In genomic region chr17:78381601-78382168, GRCh38 we compare ENCODE assay signal across 8 cellular contexts. TPM values are rescaled to one million over a fixed set of nuclear protein-coding genes. Genes with fewer than 3 reads are reported as not detected.
DNase-seq lines count a peak whose midpoint lies in the region; ATAC-seq, FAIRE-seq and TF ChIP-seq lines count a peak whose summit lies in the region.

No MANE protein-coding gene starts in this region.

- H3K79me2 ChIP-seq in OCI-LY7 (ENCODE audit: insufficient read depth, low read depth, low read length) = peaks cover 75% of the 10 kb centered on the region
- peaks cover 81% of the 10 kb centered on the region for H3K79me2 ChIP-seq in K562 (ENCODE audit: control insufficient read depth, insufficient read depth, low read length)
- H3K79me2 ChIP-seq in Karpas-422 (ENCODE audit: low read length) = peaks cover 81% of the 10 kb centered on the region

- H4K20me1 ChIP-seq in OCI-LY7 (ENCODE audit: insufficient read depth, low read length) = peaks cover 46% of the 10 kb centered on the region; the same call in 1 of the 2 replicates
- peaks cover 32% of the 10 kb centered on the region for H4K20me1 ChIP-seq in K562 (replicated peaks; ENCODE audit: control insufficient read depth, insufficient read depth, low read length)
- peaks cover 29% of the 10 kb centered on the region for H4K20me1 ChIP-seq in Karpas-422 (ENCODE audit: insufficient read depth, low read depth, low read length)

- intact Hi-C loops in OCI-LY7 (cut with micrococcal nuclease; ENCODE audit: unreplicated experiment) (no loop called here), K562 (cut with micrococcal nuclease) (no loop called here)
- intact Hi-C loops in naive thymus-derived CD4-positive, alpha-beta T cell (cut with micrococcal nuclease) = loop anchor here in 1 of 2 donors (2.0 kb wide), 1 partner anchor 67 kb away; no protein-coding TSS in a partner anchor

- H3K4me3 ChIP-seq in OCI-LY7 (ENCODE audit: low read depth, low read length, poor library complexity, severe bottlenecking) (no peak overlapping the region), K562 (peak overlapping the region; percentile 20; the same call in 1 of the 2 replicates), Karpas-422 (ENCODE audit: low read length) (no peak overlapping the region)
- peak overlapping the region; percentile 28 for H3K4me3 ChIP-seq in naive thymus-derived CD4-positive, alpha-beta T cell (ENCODE audit: low read length)

- peaks cover 0 to 24% (median 6%) of the 10 kb centered on the region in 5 donors for H3K36me3 Mint-ChIP-seq in naive thymus-derived CD4-positive, alpha-beta T cell

- CTCF ChIA-PET in OCI-LY7 (lab: Charles Lee; ENCODE audit: unreplicated experiment) (no interaction called here), K562 (lab: Yijun Ruan, JAX; ENCODE audit: low intra/inter-chr PET ratio) (no interaction called here)
- CTCF ChIA-PET in naive thymus-derived CD4-positive, alpha-beta T cell (lab: Charles Lee) = interaction anchor here (0.7 to 1.0 kb wide), 2 partner anchors 20 to 40 kb away, joined by 3 to 8 read pairs; no protein-coding TSS in a partner anchor

- ATAC-seq in K562 = peak; percentile 79
- peak; percentile 74 for ATAC-seq in naive thymus-derived CD4-positive, alpha-beta T cell
- no peak for ATAC-seq in GM19455 (IDR thresholded peaks at IDR 0.05; ENCODE audit: unreplicated experiment)

- TF ChIP-seq CTCF in OCI-LY7 (conservative IDR thresholded peaks at IDR 0.05; ENCODE audit: low read length) (no peak), K562 (IDR thresholded peaks at IDR 0.05 in 2 of 3, conservative IDR thresholded peaks at IDR 0.05 in 1 of 3; ENCODE audit: insufficient read depth in 2 of 3, low read depth in 1 of 3, low read length in 3 of 3) (no peak), GM13977 (IDR thresholded peaks at IDR 0.05; ENCODE audit: extremely low read depth, insufficient read depth, missing control alignments) (no peak)

- H3K36me3 ChIP-seq in OCI-LY7 (ENCODE audit: insufficient read depth, low read length) (peaks cover 26% of the 10 kb centered on the region; the same call in 1 of the 2 replicates), K562 (ENCODE audit: control insufficient read depth, insufficient read depth, low read length) (peaks cover 31% of the 10 kb centered on the region; the same call in 2 of the 3 replicates), Karpas-422 (ENCODE audit: insufficient read depth, low read length) (no peaks in the 10 kb centered on the region)
- no peaks in the 10 kb centered on the region for H3K36me3 ChIP-seq in naive thymus-derived CD4-positive, alpha-beta T cell (ENCODE audit: control insufficient read depth in 2 of 3, insufficient read depth in 3 of 3, low read length in 3 of 3)

- no peaks in the 10 kb centered on the region for H3K27me3 Mint-ChIP-seq in naive thymus-derived CD4-positive, alpha-beta T cell

- WGBS in K562 (ENCODE audit: insufficient coverage, low coverage, missing lambda C conversion rate) = 1% methylated on average over 11 of the region's 11 CpGs

- H3K9me3 ChIP-seq in OCI-LY7 (ENCODE audit: low read length) (no peaks in the 10 kb centered on the region), K562 (replicated peaks; ENCODE audit: control insufficient read depth, insufficient read depth, low read depth, low read length) (no peaks in the 10 kb centered on the region), Karpas-422 (ENCODE audit: low read length) (no peaks in the 10 kb centered on the region)
- H3K9me3 ChIP-seq in naive thymus-derived CD4-positive, alpha-beta T cell (ENCODE audit: control insufficient read depth in 2 of 3, low read length in 3 of 3) = no peaks in the 10 kb centered on the region

- H3K4me1 ChIP-seq in OCI-LY7 (ENCODE audit: insufficient read depth, low read length, poor library complexity, severe bottlenecking) (peaks cover 65% of the 10 kb centered on the region), K562 (replicated peaks in 1 of 2; ENCODE audit: control insufficient read depth in 2 of 2, insufficient read depth in 2 of 2, low read length in 2 of 2) (peaks cover 31 to 47% of the 10 kb centered on the region in 2 experiments), Karpas-422 (ENCODE audit: low read length) (peaks cover 76% of the 10 kb centered on the region)
- peaks cover 66 to 69% of the 10 kb centered on the region in 2 donors for H3K4me1 ChIP-seq in naive thymus-derived CD4-positive, alpha-beta T cell (ENCODE audit: control insufficient read depth in 2 of 2, insufficient read depth in 2 of 2, low read length in 2 of 2)

- H3K4me2 ChIP-seq in OCI-LY7 (ENCODE audit: low read length) = peak overlapping the region; percentile 2
- H3K4me2 ChIP-seq in K562 (ENCODE audit: insufficient read depth, low read length) = peak overlapping the region; percentile 74
- H3K4me2 ChIP-seq in Karpas-422 (ENCODE audit: low read depth, low read length, poor library complexity, severe bottlenecking) = no peak overlapping the region

- POLR2A ChIA-PET in OCI-LY7 (lab: Charles Lee) = interaction anchor here (0.6 kb wide), 1 partner anchor 23 kb away, joined by 4 read pairs; no protein-coding TSS in a partner anchor
- POLR2A ChIA-PET in K562 (lab: Yijun Ruan, JAX) = interaction anchor here (0.6 to 2.0 kb wide), 8 partner anchors 9 to 642 kb away, joined by 3 to 6 read pairs (median 3); partner anchors contain the start of genes AFMID and TK1
- POLR2A ChIA-PET in naive thymus-derived CD4-positive, alpha-beta T cell (lab: Charles Lee) = interaction anchor here (0.5 to 1.0 kb wide), 5 partner anchors 13 to 349 kb away, joined by 3 to 4 read pairs (median 3); no protein-coding TSS in a partner anchor

- H3K27ac ChIP-seq in OCI-LY7 (ENCODE audit: low read depth, low read length, poor library complexity, severe bottlenecking) = no peak overlapping the region
- H3K27ac ChIP-seq in K562 (ENCODE audit: extremely low read depth, low read depth, low read length) = peak overlapping the region; percentile 70
- peak overlapping the region; percentile 37 for H3K27ac ChIP-seq in naive thymus-derived CD4-positive, alpha-beta T cell (ENCODE audit: low read depth, low read length)
- no peak overlapping the region for H3K27ac ChIP-seq in Karpas-422 (ENCODE audit: low read length)

- BruUV-seq in OCI-LY7 (replicated peaks; lab: Mats Ljungman, UMichigan) = no TSS peak
- no TSS peak for BruUV-seq in K562 (replicated peaks; lab: Mats Ljungman, UMichigan)

- in situ Hi-C loops in K562 (cut with MboI) (no loop called here), GM13977 (cut with MboI; ENCODE audit: low pct_unique_long_range_greater_than_20kb, low sequenced_read_pairs, unreplicated experiment) (no loop called here)

- H3K9ac ChIP-seq in K562 (ENCODE audit: insufficient read depth in 1 of 2, low read depth in 2 of 2, low read length in 2 of 2) (peak overlapping the region; percentile 47 to 50; a peak in 3 of 4 replicates), Karpas-422 (ENCODE audit: low read length) (no peak overlapping the region)

- peaks cover 0 to 5% (median 0%) of the 10 kb centered on the region in 11 donors for H3K9me3 Mint-ChIP-seq in naive thymus-derived CD4-positive, alpha-beta T cell

- TF ChIP-seq POLR2A in K562 (conservative IDR thresholded peaks at IDR 0.05) = no peak

- peaks cover 66 to 78% (median 72%) of the 10 kb centered on the region in 7 donors for H3K4me1 Mint-ChIP-seq in naive thymus-derived CD4-positive, alpha-beta T cell

- FAIRE-seq in K562 (lab: Jason Lieb, UNC) = peak; percentile 94

- peaks cover 8% of the 10 kb centered on the region for H3K9me1 ChIP-seq in K562 (ENCODE audit: control insufficient read depth, insufficient read depth, low read length)

- DNase-seq in GDM1 (lab: John Stamatoyannopoulos, UW) (peak; percentile 21), OCI-LY7 (ENCODE audit: low spot score) (no peak), K562 (ENCODE audit: extremely low read depth in 1 of 4, low spot score in 3 of 4) (peak; percentile 46 to 82 (median 62)), Karpas-422 (no peak), GM13977 (ENCODE audit: low spot score) (no peak), AG08396 (ENCODE audit: low spot score) (no peak)
- DNase-seq in naive thymus-derived CD4-positive, alpha-beta T cell = peak in 5 of 9 donors; percentile 33 to 63 (median 51)

- TF ChIP-seq EP300 in K562 (IDR thresholded peaks at IDR 0.05; ENCODE audit: low read length) = peak; percentile 47; the same call in 1 of the 2 replicates

- H2AFZ ChIP-seq in OCI-LY7 (ENCODE audit: low read length) (no peak overlapping the region), K562 (ENCODE audit: low read depth, low read length) (no peak overlapping the region), Karpas-422 (ENCODE audit: low read length) (no peak overlapping the region)

- H3K27ac Mint-ChIP-seq in naive thymus-derived CD4-positive, alpha-beta T cell = peak overlapping the region; percentile 66 to 96 (median 83)

- H3K4me3 Mint-ChIP-seq in naive thymus-derived CD4-positive, alpha-beta T cell = peak overlapping the region; percentile 44 to 94 (median 84)

- no peak for TF ChIP-seq RAD21 in K562 (CRISPR knock-in tag; conservative IDR thresholded peaks at IDR 0.05 in 1 of 2, IDR thresholded peaks at IDR 0.05 in 1 of 2)

- H3K27me3 ChIP-seq in K562 (ENCODE audit: control insufficient read depth in 2 of 2, insufficient read depth in 2 of 2, low read length in 2 of 2) (no peaks in the 10 kb centered on the region), Karpas-422 (ENCODE audit: low read length) (no peaks in the 10 kb centered on the region)
- no peaks in the 10 kb centered on the region for H3K27me3 ChIP-seq in naive thymus-derived CD4-positive, alpha-beta T cell (ENCODE audit: control insufficient read depth in 2 of 2, insufficient read depth in 2 of 2, low read length in 2 of 2)

- H3K9me2 ChIP-seq in OCI-LY7 (ENCODE audit: insufficient read depth, low read length) (no peaks in the 10 kb centered on the region), Karpas-422 (replicated peaks; ENCODE audit: insufficient read depth, low read length) (no peaks in the 10 kb centered on the region)

RNA-seq across cellular contexts. Expression of gene PGS1, which starts 3.2 kb away (rescaled TPM):
- 59.6 and 67.3 TPM in 2 replicates for total RNA-seq in OCI-LY7 (2014; rRNA removed; shearing (Covaris generic))
- total RNA-seq in OCI-LY7 (2022) (61.3 and 68.2 TPM in 2 replicates), K562 (2014; rRNA removed) (24.0 and 33.4 TPM in 2 replicates), K562 (2014; rRNA removed; fragmentation: Illumina TruSeq; extraction: Trizol) (10.7 and 14.0 TPM in 2 replicates), K562 (2015; rRNA removed; fragmentation: Illumina TruSeq; extraction: Trizol) (16.9 and 20.3 TPM in 2 replicates), K562 (2021) (33.5 and 38.4 TPM in 2 replicates)
- 72.8 and 169 TPM in 2 replicates for total RNA-seq in K562 (2011; cell fraction: chromatin; rRNA removed; ENCODE audit: low replicate concordance)
- total RNA-seq in K562 (2011; cell fraction: nucleolus; rRNA removed) = 88.1 and 96.7 TPM in 2 replicates
- 70.5 and 71.8 TPM in 2 replicates for total RNA-seq in K562 (2011; cell fraction: nucleoplasm; rRNA removed)
- polyA plus RNA-seq in K562 (2011; rRNA removed) (39.4 and 43.6 TPM in 2 replicates), K562 (2014; fragmentation: Illumina TruSeq; extraction: Trizol) (22.3 and 27.0 TPM in 2 replicates), K562 (2014; fragmentation: Nextera tagmentation; extraction: Ambion mirVana) (1 to 10 TPM; 1.3 to 1.8 TPM), K562 (2014; rRNA removed) (29.7 and 36.0 TPM in 2 replicates)
- 36.4 and 45.7 TPM in 2 replicates for polyA plus RNA-seq in K562 (2011; cell fraction: cytosol; rRNA removed)
- 113 and 149 TPM in 2 replicates for polyA plus RNA-seq in K562 (2011; cell fraction: nucleus; rRNA removed)
- polyA plus RNA-seq in K562 (2012) = 24.6 and 37.9 TPM in 2 replicates
- polyA minus RNA-seq in K562 (2011; rRNA and poly(A)+ RNA removed) = 23.3 and 26.9 TPM in 2 replicates
- polyA minus RNA-seq in K562 (2011; cell fraction: cytosol; rRNA and poly(A)+ RNA removed) = 30.8 and 30.9 TPM in 2 replicates
- polyA minus RNA-seq in K562 (2011; cell fraction: nucleus; rRNA and poly(A)+ RNA removed) = 40.8 and 57.1 TPM in 2 replicates
- 10 to 100 TPM; 66.6 to 84.3 (median 82.0) TPM for total RNA-seq in naive thymus-derived CD4-positive, alpha-beta T cell
- 10 to 100 TPM; 36.1 to 52.3 TPM for polyA plus RNA-seq in naive thymus-derived CD4-positive, alpha-beta T cell
- total RNA-seq in Karpas-422 (2014; rRNA removed; shearing (Covaris generic); ENCODE audit: low replicate concordance) = 15.9 and 33.3 TPM in 2 replicates

RNA-seq across cellular contexts. Expression of gene SOCS3, which starts 21.8 kb away (rescaled TPM):
- not detected in 2 replicates for total RNA-seq in OCI-LY7 (2014; rRNA removed; shearing (Covaris generic))
- not detected in 2 replicates for total RNA-seq in OCI-LY7 (2022)
- 20.8 and 58.5 TPM in 2 replicates for total RNA-seq in K562 (2011; cell fraction: chromatin; rRNA removed; ENCODE audit: low replicate concordance)
- 62.9 and 64.2 TPM in 2 replicates for total RNA-seq in K562 (2011; cell fraction: nucleolus; rRNA removed)
- 32.2 and 39.5 TPM in 2 replicates for total RNA-seq in K562 (2011; cell fraction: nucleoplasm; rRNA removed)
- 37.3 and 38.9 TPM in 2 replicates for total RNA-seq in K562 (2014; rRNA removed)
- 13.7 and 14.4 TPM in 2 replicates for total RNA-seq in K562 (2014; rRNA removed; fragmentation: Illumina TruSeq; extraction: Trizol)
- total RNA-seq in K562 (2015; rRNA removed; fragmentation: Illumina TruSeq; extraction: Trizol) = 10.9 and 12.3 TPM in 2 replicates
- total RNA-seq in K562 (2021) = 30.7 and 36.8 TPM in 2 replicates
- 12.7 and 17.9 TPM in 2 replicates for polyA plus RNA-seq in K562 (2011; rRNA removed)
- polyA plus RNA-seq in K562 (2011; cell fraction: cytosol; rRNA removed) = 12.3 and 31.5 TPM in 2 replicates
- polyA plus RNA-seq in K562 (2011; cell fraction: nucleus; rRNA removed) = 26.9 and 59.7 TPM in 2 replicates
- polyA plus RNA-seq in K562 (2012) = 8.8 and 9.6 TPM in 2 replicates
- polyA plus RNA-seq in K562 (2014; fragmentation: Illumina TruSeq; extraction: Trizol) = 12.5 and 19.4 TPM in 2 replicates
- under 1 TPM; 0.56 to 0.92 TPM for polyA plus RNA-seq in K562 (2014; fragmentation: Nextera tagmentation; extraction: Ambion mirVana)
- polyA plus RNA-seq in K562 (2014; rRNA removed) = 17.5 and 21.9 TPM in 2 replicates
- polyA minus RNA-seq in K562 (2011; rRNA and poly(A)+ RNA removed) = 12.4 and 23.2 TPM in 2 replicates
- 22.2 and 30.9 TPM in 2 replicates for polyA minus RNA-seq in K562 (2011; cell fraction: cytosol; rRNA and poly(A)+ RNA removed)
- polyA minus RNA-seq in K562 (2011; cell fraction: nucleus; rRNA and poly(A)+ RNA removed) = 23.3 and 27.7 TPM in 2 replicates
- 100 to 1,000 TPM in 3 of 5 experiments, 1 to 10 TPM in 2; 8.1 to 281 (median 110) TPM for total RNA-seq in naive thymus-derived CD4-positive, alpha-beta T cell
- polyA plus RNA-seq in naive thymus-derived CD4-positive, alpha-beta T cell = 100 to 1,000 TPM in 1 of 2 donors, 10 to 100 TPM in 1; 58.4 to 206 TPM
- total RNA-seq in Karpas-422 (2014; rRNA removed; shearing (Covaris generic); ENCODE audit: low replicate concordance) = not detected in 2 replicates

Comparison
In these comparisons a context has a peak if more than half of its experiments do, and no peak if none do; other contexts are left out.
1. DNase-seq: peak in GDM1 (single experiment), K562 (4 of 4) and naive thymus-derived CD4-positive, alpha-beta T cell (5 of 9); none in OCI-LY7 (single experiment), Karpas-422 (single experiment), GM13977 (single experiment) and AG08396 (single experiment).
2. H3K27ac ChIP-seq: peak in K562 (single experiment) and naive thymus-derived CD4-positive, alpha-beta T cell (single experiment); none in OCI-LY7 (single experiment) and Karpas-422 (single experiment).
3. H3K4me3 ChIP-seq: peak in K562 (single experiment) and naive thymus-derived CD4-positive, alpha-beta T cell (single experiment); none in OCI-LY7 (single experiment) and Karpas-422 (single experiment).